In the genomic region with DNA sequence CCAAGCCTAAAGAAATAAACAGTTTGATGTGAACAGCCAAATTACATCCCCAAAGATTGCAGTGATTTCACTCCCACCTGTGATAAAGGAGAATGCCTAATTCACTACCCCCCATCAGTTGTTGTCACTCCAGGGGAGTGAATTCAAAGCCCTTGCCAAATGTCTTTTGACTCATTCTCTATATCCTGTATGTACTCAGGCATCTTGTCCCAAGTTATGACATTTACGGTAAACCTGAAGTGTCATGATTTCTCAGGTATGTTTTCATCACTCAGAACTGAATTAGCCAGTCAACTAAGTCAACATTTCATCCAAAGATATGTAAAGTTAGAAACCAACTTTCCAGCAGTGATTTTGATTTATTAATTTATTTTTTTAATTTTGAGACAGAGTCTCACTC, we compare ENCODE assay signal across 21 cellular contexts.
"Had no signal": no experiment of that assay in that cellular context is flagged by ENCODE, and none has a peak within 500 bp of the region (broad histone marks: within the 10 kb centered on the region; RNA-seq: fewer than 3 reads in every experiment).

No MANE protein-coding gene starts in this region.

- H3K27ac ChIP-seq: foreskin keratinocyte, hepatocyte, lower lobe of right lung, spleen had no signal

- H3K4me1 ChIP-seq: lower lobe of right lung had no signal

- ATAC-seq: foreskin keratinocyte; left cardiac atrium; lower lobe of right lung; natural killer cell; sciatic nerve; stimulated activated naive B cell treated with anti-CD40 and anti-IgM and Interleukin-4, amounts not matched to agents 10 μg/mL and 1 μg/mL and 100 μg/mL, for 72 hours had no signal

- DNase-seq: effector CD4-positive, alpha-beta T cell; endodermal cell; erythroblast; foreskin keratinocyte; kidney; left cardiac atrium; left ventricle myocardium inferior; lower lobe of right lung; natural killer cell; posterior cingulate gyrus; spleen; stimulated activated CD4-positive, alpha-beta T cell treated with anti-CD3 and anti-CD28 coated beads, Interleukin-15, amount 100 ng/mL, for 24 hours; stimulated activated CD4-positive, alpha-beta T cell treated with anti-CD3 and anti-CD28 coated beads, Interleukin-1b, Interleukin-23, amount 100 ng/mL, for 48 hours; stimulated activated CD4-positive, alpha-beta T cell treated with anti-CD3 and anti-CD28 coated beads, Interleukin-4, amount 100 ng/mL, for 24 hours; stimulated activated naive B cell treated with anti-CD40 and anti-IgM and Interleukin-4, amounts not matched to agents 10 μg/mL and 1 μg/mL and 100 μg/mL, for 72 hours had no signal

- H3K79me2 ChIP-seq: hepatocyte had no signal

- H3K4me3 ChIP-seq: hepatocyte, left ventricle myocardium inferior, lower lobe of right lung, spleen had no signal

- H3K9me3 ChIP-seq: left ventricle myocardium inferior, lower lobe of right lung, spleen had no signal

- H2AFZ ChIP-seq: hepatocyte had no signal

- H3K27me3 ChIP-seq: foreskin keratinocyte, hepatocyte, spleen had no signal

- H3K36me3 Mint-ChIP-seq: memory B cell, mesothelial cell of epicardium, natural killer cell, type B pancreatic cell had no signal

- H3K27me3 Mint-ChIP-seq: memory B cell; stimulated activated naive B cell treated with anti-CD40 and anti-IgM and Interleukin-4, amounts not matched to agents 10 μg/mL and 1 μg/mL and 100 μg/mL, for 72 hours; type B pancreatic cell had no signal

- H3K9me3 Mint-ChIP-seq: memory B cell; natural killer cell; neural crest cell; stimulated activated naive B cell treated with anti-CD40 and anti-IgM and Interleukin-4, amounts not matched to agents 10 μg/mL and 1 μg/mL and 100 μg/mL, for 72 hours; type B pancreatic cell had no signal

- H3K4me2 ChIP-seq: hepatocyte had no signal

- H3K36me3 ChIP-seq: left ventricle myocardium inferior, lower lobe of right lung, spleen had no signal

- H3K4me3 Mint-ChIP-seq: endodermal cell; memory B cell; mesothelial cell of epicardium; natural killer cell; neural crest cell; stimulated activated naive B cell treated with anti-CD40 and anti-IgM and Interleukin-4, amounts not matched to agents 10 μg/mL and 1 μg/mL and 100 μg/mL, for 72 hours; type B pancreatic cell had no signal

- H3K27ac Mint-ChIP-seq: endodermal cell, memory B cell, mesothelial cell of epicardium, natural killer cell, type B pancreatic cell had no signal
